Comparison of ENCODE assay signal across 19 cellular contexts in the genomic region with DNA sequence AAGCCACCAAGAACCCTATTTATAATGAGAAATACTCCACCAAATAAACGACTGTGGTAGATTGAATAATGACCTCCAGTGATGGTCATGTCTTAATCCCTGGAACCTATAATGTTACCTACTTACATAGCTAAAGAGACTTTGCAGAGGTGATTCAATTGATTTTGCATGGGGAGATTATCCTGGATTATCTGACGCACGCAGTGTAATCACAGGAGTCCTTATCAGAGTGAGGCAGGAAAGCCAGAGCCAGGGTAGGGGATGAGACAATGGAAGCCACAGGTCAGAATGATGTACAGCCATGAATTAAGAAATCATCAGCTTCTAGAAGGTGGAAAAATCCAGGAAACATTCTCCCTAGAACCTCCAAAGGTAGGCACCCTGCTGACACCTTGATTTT.
DNase-seq lines count a peak whose midpoint lies in the region; ATAC-seq and TF ChIP-seq lines count a peak whose summit lies in the region.
"Had no signal": no experiment of that assay in that cellular context is flagged by ENCODE, and none has a peak within 500 bp of the region (broad histone marks: within the 10 kb centered on the region; RNA-seq: fewer than 3 reads in every experiment).

No MANE protein-coding gene starts in this region.

- no peaks in the 10 kb centered on the region for H3K27me3 ChIP-seq in PC-3 (ENCODE audit: low read length)
- H3K27me3 ChIP-seq in WERI-Rb-1 (ENCODE audit: insufficient read depth, low read depth, severe bottlenecking): peaks cover 35% of the 10 kb centered on the region
- no peaks in the 10 kb centered on the region for H3K27me3 ChIP-seq in neural progenitor cell
- H3K27me3 ChIP-seq: BLaER1 treated with 17β-estradiol and CSF1 and Interleukin-3, amounts not matched to agents 10 nM and 100 nM had no signal

- H3K4me3 Mint-ChIP-seq in neural progenitor cell: no peak overlapping the region
- H3K4me3 Mint-ChIP-seq: B cell; CD4-positive, alpha-beta T cell; CD8-positive, alpha-beta T cell had no signal

- no peaks in the 10 kb centered on the region for H3F3A ChIP-seq in PC-3 (ENCODE audit: low read length, unreplicated experiment)
- peaks cover 4% of the 10 kb centered on the region for H3F3A ChIP-seq in neural progenitor cell (ENCODE audit: low read depth)

- BruUV-seq in PC-3 (replicated peaks; lab: Mats Ljungman, UMichigan): no TSS peak

- H2AFZ ChIP-seq in PC-3 (ENCODE audit: low read length): no peak overlapping the region
- no peak overlapping the region for H2AFZ ChIP-seq in neural progenitor cell (replicated peaks)

- H3K9me3 ChIP-seq in PC-3 (ENCODE audit: low read length) (no peaks in the 10 kb centered on the region), WERI-Rb-1 (ENCODE audit: severe bottlenecking) (no peaks in the 10 kb centered on the region), neural progenitor cell (ENCODE audit: low read depth) (no peaks in the 10 kb centered on the region)
- H3K9me3 ChIP-seq: A549, Caco-2 had no signal

- DNase-seq in DMS53 (lab: John Stamatoyannopoulos, UW): peak; percentile 31
- no peak for DNase-seq in DMS53 treated with DMSO at 0.1 percent for 48 hours (lab: John Stamatoyannopoulos, UW; ENCODE audit: unreplicated experiment)
- DNase-seq in PC-3: no peak
- peak; percentile 59 for DNase-seq in WERI-Rb-1
- DNase-seq in neural progenitor cell (ENCODE audit: low spot score): peak; percentile 43
- no peak for DNase-seq in activated gamma-delta T cell (lab: John Stamatoyannopoulos, UW)
- no peak for DNase-seq in activated CD4-positive, alpha-beta T cell treated with anti-CD3 and anti-CD28 coated beads, Interleukin-2, amount 50 U/mL, for 48 hours
- no peak for DNase-seq in NCI-H2227 (lab: John Stamatoyannopoulos, UW; ENCODE audit: unreplicated experiment)
- DNase-seq: AML-193; Caco-2; CD4-positive, alpha-beta T cell; CD8-positive, alpha-beta T cell; DMS79 treated with DMSO at 0.1 percent for 48 hours; GF-D8 had no signal

- CTCF ChIA-PET in PC-3 (lab: Charles Lee): no interaction called here

- no peaks in the 10 kb centered on the region for H3K9me2 ChIP-seq in PC-3 (replicated peaks; ENCODE audit: low read length)

- H3K27ac ChIP-seq in PC-3 (ENCODE audit: low read length): peak overlapping the region; percentile 78; the same call in 1 of the 2 replicates
- H3K27ac ChIP-seq in WERI-Rb-1: no peak overlapping the region
- no peak overlapping the region for H3K27ac ChIP-seq in neural progenitor cell
- H3K27ac ChIP-seq: 22Rv1; A549; BLaER1 treated with 17β-estradiol and CSF1 and Interleukin-3, amounts not matched to agents 10 nM and 100 nM; C4-2B had no signal

- H3K4me3 ChIP-seq in PC-3 (ENCODE audit: low read length) (no peak overlapping the region), WERI-Rb-1 (ENCODE audit: low read depth, low read length) (no peak overlapping the region), neural progenitor cell (no peak overlapping the region)
- H3K4me3 ChIP-seq: A549; BLaER1 treated with 17β-estradiol and CSF1 and Interleukin-3, amounts not matched to agents 10 nM and 100 nM had no signal

- H3K27me3 Mint-ChIP-seq in neural progenitor cell (ENCODE audit: insufficient read depth, low read depth): no peaks in the 10 kb centered on the region
- H3K27me3 Mint-ChIP-seq: B cell had no signal

- intact Hi-C loops in PC-3 (cut with micrococcal nuclease): no loop called here

- TF ChIP-seq CTCF in PC-3 (conservative IDR thresholded peaks at IDR 0.05; ENCODE audit: low read depth, low read length) (no peak), WERI-Rb-1 (IDR thresholded peaks at IDR 0.05; ENCODE audit: low read depth, low read length) (no peak), neural progenitor cell (IDR thresholded peaks at IDR 0.05) (no peak)

- peaks cover 9% of the 10 kb centered on the region for H3K4me1 Mint-ChIP-seq in neural progenitor cell
- H3K4me1 Mint-ChIP-seq: B cell had no signal

- no peak for ATAC-seq in PC-3
- ATAC-seq: A549; CD8-positive, alpha-beta T cell had no signal

- H3K79me2 ChIP-seq in PC-3 (ENCODE audit: low read length) (no peaks in the 10 kb centered on the region), neural progenitor cell (ENCODE audit: low read depth) (no peaks in the 10 kb centered on the region)

- no peak overlapping the region for H3K27ac Mint-ChIP-seq in neural progenitor cell
- H3K27ac Mint-ChIP-seq: B cell; CD4-positive, alpha-beta T cell; CD8-positive, alpha-beta T cell had no signal

- POLR2A ChIA-PET in PC-3 (lab: Charles Lee; ENCODE audit: unreplicated experiment): no interaction called here

- H3K4me2 ChIP-seq in PC-3 (ENCODE audit: low read length) (peak overlapping the region; percentile 23; the same call in 1 of the 2 replicates), neural progenitor cell (peak overlapping the region; percentile 0)
- H3K4me2 ChIP-seq: A549; BLaER1 treated with 17β-estradiol and CSF1 and Interleukin-3, amounts not matched to agents 10 nM and 100 nM had no signal

- H4K20me1 ChIP-seq in PC-3 (ENCODE audit: low read length) (no peaks in the 10 kb centered on the region), neural progenitor cell (ENCODE audit: low read depth) (no peaks in the 10 kb centered on the region)
- H4K20me1 ChIP-seq: BLaER1 treated with 17β-estradiol and CSF1 and Interleukin-3, amounts not matched to agents 10 nM and 100 nM had no signal

- H3K36me3 ChIP-seq in PC-3 (ENCODE audit: low read depth, low read length) (no peaks in the 10 kb centered on the region), WERI-Rb-1 (no peaks in the 10 kb centered on the region), neural progenitor cell (no peaks in the 10 kb centered on the region)
- H3K36me3 ChIP-seq: BLaER1 treated with 17β-estradiol and CSF1 and Interleukin-3, amounts not matched to agents 10 nM and 100 nM had no signal

- H3K9me3 Mint-ChIP-seq in neural progenitor cell: peaks cover 4% of the 10 kb centered on the region
- H3K9me3 Mint-ChIP-seq: CD4-positive, alpha-beta T cell; CD8-positive, alpha-beta T cell had no signal

- H3K9ac ChIP-seq in PC-3 (ENCODE audit: low read length) (no peak overlapping the region), neural progenitor cell (no peak overlapping the region)
- H3K9ac ChIP-seq: BLaER1 treated with 17β-estradiol and CSF1 and Interleukin-3, amounts not matched to agents 10 nM and 100 nM had no signal

- no peaks in the 10 kb centered on the region for H3K36me3 Mint-ChIP-seq in neural progenitor cell
- H3K36me3 Mint-ChIP-seq: CD8-positive, alpha-beta T cell had no signal

- H3K4me1 ChIP-seq in PC-3 (ENCODE audit: insufficient read depth, low read length) (peaks cover 28% of the 10 kb centered on the region), neural progenitor cell (peaks cover 20% of the 10 kb centered on the region)
- H3K4me1 ChIP-seq: A549; BLaER1 treated with 17β-estradiol and CSF1 and Interleukin-3, amounts not matched to agents 10 nM and 100 nM; Caco-2 had no signal

Comparison
In these comparisons a context has a peak if more than half of its experiments do, and no peak if none do; other contexts are left out.
1. DNase-seq: peak in DMS53 (single experiment), WERI-Rb-1 (single experiment) and neural progenitor cell (single experiment); none in DMS53 treated with DMSO at 0.1 percent for 48 hours (single experiment), PC-3 (single experiment), activated gamma-delta T cell (single experiment), activated CD4-positive, alpha-beta T cell treated with anti-CD3 and anti-CD28 coated beads, Interleukin-2, amount 50 U/mL, for 48 hours (0 of 2) and NCI-H2227 (single experiment).